26 cellular contexts compared by ENCODE assay signal in genomic region chr20:43007525-43007924, GRCh38.
"Had no signal": no experiment of that assay in that cellular context is flagged by ENCODE, and none has a peak within 500 bp of the region (broad histone marks: within the 10 kb centered on the region; RNA-seq: fewer than 3 reads in every experiment).

No MANE protein-coding gene starts in this region.

- H3K4me3 Mint-ChIP-seq: activated CD4-positive, alpha-beta T cell treated with anti-CD3 and anti-CD28 coated beads for 36 hours; activated CD8-positive, alpha-beta T cell treated with anti-CD3 and anti-CD28 coated beads for 36 hours; activated naive CD4-positive, alpha-beta T cell treated with anti-CD3 and anti-CD28 coated beads, Interleukin-2, amount 50 U/mL, for 24 hours; activated naive CD8-positive, alpha-beta T cell treated with anti-CD3 and anti-CD28 coated beads, Interleukin-2, amount 10 ng/mL, durations not matched to agents 7 days and 5 days; activated T-cell treated with anti-CD3 and anti-CD28 coated beads, Interleukin-2, amount 50 U/mL, for 24 hours; central memory CD8-positive, alpha-beta T cell; T-helper 1 cell treated with Interleukin-12 subunit alpha and Interleukin-12 subunit beta and Interleukin-4 antibody, amounts not matched to agents 30 μg/mL and 1 μg/mL, for 36 hours; T-helper 2 cell treated with Interferon-gamma antibody and Interleukin-4, amounts not matched to agents 5 μg/mL and 100 μg/mL, for 36 hours; WTC11 had no signal

- H3K9me3 Mint-ChIP-seq: activated CD8-positive, alpha-beta T cell treated with anti-CD3 and anti-CD28 coated beads for 36 hours; activated naive CD4-positive, alpha-beta T cell treated with anti-CD3 and anti-CD28 coated beads, Interleukin-2, amount 50 U/mL, for 24 hours; activated naive CD8-positive, alpha-beta T cell treated with anti-CD3 and anti-CD28 coated beads, Interleukin-2, amount 10 ng/mL, durations not matched to agents 7 days and 5 days; activated T-cell treated with anti-CD3 and anti-CD28 coated beads, Interleukin-2, amount 50 U/mL, for 24 hours; activated T-helper 2 cell treated with anti-CD3 and anti-CD28 coated beads, Interferon-gamma antibody, Interleukin-2, Interleukin-4, amounts not matched to agents 10 μg/mL and 5 μg/mL and 100 μg/mL, durations not matched to agents 14 hours and 24 hours and 36 hours had no signal

- DNase-seq: activated CD4-positive, alpha-beta T cell treated with anti-CD3 and anti-CD28 coated beads for 36 hours; activated CD8-positive, alpha-beta T cell treated with anti-CD3 and anti-CD28 coated beads for 36 hours; activated gamma-delta T cell; activated naive CD4-positive, alpha-beta T cell treated with Interleukin-2 at 50 U/mL for 16 hours; activated naive CD8-positive, alpha-beta T cell treated with anti-CD3 and anti-CD28 coated beads, Interleukin-2, amount 10 ng/mL, durations not matched to agents 7 days and 5 days; activated T-cell treated with anti-CD3 and anti-CD28 coated beads, Interleukin-2, amount 50 U/mL, for 24 hours; amygdala; NCI-H1105; NCI-H1417 treated with DMSO at 0.1 percent for 48 hours; NCI-H187 treated with DMSO at 0.1 percent for 48 hours; NCI-H2081 treated with DMSO at 0.1 percent for 48 hours; NCI-H345; NCI-H524 treated with DMSO at 0.1 percent for 48 hours; SHP77; SJCRH30 had no signal

- H3K27me3 ChIP-seq: ascending aorta, cardiac muscle cell, SJCRH30 had no signal

- H3K4me1 Mint-ChIP-seq: activated CD4-positive, alpha-beta T cell treated with anti-CD3 and anti-CD28 coated beads for 36 hours; activated naive CD4-positive, alpha-beta T cell treated with anti-CD3 and anti-CD28 coated beads, Interleukin-2, amount 50 U/mL, for 24 hours; activated naive CD8-positive, alpha-beta T cell treated with anti-CD3 and anti-CD28 coated beads, Interleukin-2, amount 10 ng/mL, durations not matched to agents 7 days and 5 days; central memory CD8-positive, alpha-beta T cell had no signal

- H3K9me3 ChIP-seq: ascending aorta, SJCRH30 had no signal

- ATAC-seq: activated CD4-positive, alpha-beta T cell treated with anti-CD3 and anti-CD28 coated beads for 36 hours; activated CD4-positive, CD25-positive, alpha-beta regulatory T cell treated with anti-CD3 and anti-CD28 coated beads, Interleukin-2, amount 50 U/mL, for 24 hours; activated CD8-positive, alpha-beta T cell treated with anti-CD3 and anti-CD28 coated beads for 36 hours; Panc1; WTC11 had no signal

- H3K36me3 Mint-ChIP-seq: activated naive CD4-positive, alpha-beta T cell treated with anti-CD3 and anti-CD28 coated beads, Interleukin-2, amount 50 U/mL, for 24 hours; activated naive CD8-positive, alpha-beta T cell treated with anti-CD3 and anti-CD28 coated beads, Interleukin-2, amount 10 ng/mL, durations not matched to agents 7 days and 5 days; WTC11 had no signal

- H3K27ac ChIP-seq: ascending aorta, cardiac muscle cell, SJCRH30, SK-N-MC had no signal

- H3K27me3 Mint-ChIP-seq: activated CD4-positive, alpha-beta T cell treated with anti-CD3 and anti-CD28 coated beads for 36 hours; activated CD8-positive, alpha-beta T cell treated with anti-CD3 and anti-CD28 coated beads for 36 hours; activated naive CD4-positive, alpha-beta T cell treated with anti-CD3 and anti-CD28 coated beads, Interleukin-2, amount 50 U/mL, for 24 hours; activated T-cell treated with anti-CD3 and anti-CD28 coated beads, Interleukin-2, amount 50 U/mL, for 24 hours; central memory CD8-positive, alpha-beta T cell had no signal

- H3K36me3 ChIP-seq: ascending aorta, cardiac muscle cell had no signal

- H3K27ac Mint-ChIP-seq: activated CD4-positive, alpha-beta T cell treated with anti-CD3 and anti-CD28 coated beads for 36 hours; activated CD8-positive, alpha-beta T cell treated with anti-CD3 and anti-CD28 coated beads for 36 hours; activated naive CD4-positive, alpha-beta T cell treated with anti-CD3 and anti-CD28 coated beads, Interleukin-2, amount 50 U/mL, for 24 hours; activated naive CD8-positive, alpha-beta T cell treated with anti-CD3 and anti-CD28 coated beads, Interleukin-2, amount 10 ng/mL, durations not matched to agents 7 days and 5 days; activated T-cell treated with anti-CD3 and anti-CD28 coated beads, Interleukin-2, amount 50 U/mL, for 24 hours; activated T-helper 2 cell treated with anti-CD3 and anti-CD28 coated beads, Interferon-gamma antibody, Interleukin-2, Interleukin-4, amounts not matched to agents 10 μg/mL and 5 μg/mL and 100 μg/mL, durations not matched to agents 14 hours and 24 hours and 36 hours; T-helper 1 cell treated with Interleukin-12 subunit alpha and Interleukin-12 subunit beta and Interleukin-4 antibody, amounts not matched to agents 30 μg/mL and 1 μg/mL, for 36 hours; T-helper 2 cell treated with Interferon-gamma antibody and Interleukin-4, amounts not matched to agents 5 μg/mL and 100 μg/mL, for 36 hours; WTC11 had no signal

- H3K4me3 ChIP-seq: ascending aorta, cardiac muscle cell, SJCRH30, SK-N-MC had no signal

- H3K4me1 ChIP-seq: ascending aorta had no signal
